In the genomic region with DNA sequence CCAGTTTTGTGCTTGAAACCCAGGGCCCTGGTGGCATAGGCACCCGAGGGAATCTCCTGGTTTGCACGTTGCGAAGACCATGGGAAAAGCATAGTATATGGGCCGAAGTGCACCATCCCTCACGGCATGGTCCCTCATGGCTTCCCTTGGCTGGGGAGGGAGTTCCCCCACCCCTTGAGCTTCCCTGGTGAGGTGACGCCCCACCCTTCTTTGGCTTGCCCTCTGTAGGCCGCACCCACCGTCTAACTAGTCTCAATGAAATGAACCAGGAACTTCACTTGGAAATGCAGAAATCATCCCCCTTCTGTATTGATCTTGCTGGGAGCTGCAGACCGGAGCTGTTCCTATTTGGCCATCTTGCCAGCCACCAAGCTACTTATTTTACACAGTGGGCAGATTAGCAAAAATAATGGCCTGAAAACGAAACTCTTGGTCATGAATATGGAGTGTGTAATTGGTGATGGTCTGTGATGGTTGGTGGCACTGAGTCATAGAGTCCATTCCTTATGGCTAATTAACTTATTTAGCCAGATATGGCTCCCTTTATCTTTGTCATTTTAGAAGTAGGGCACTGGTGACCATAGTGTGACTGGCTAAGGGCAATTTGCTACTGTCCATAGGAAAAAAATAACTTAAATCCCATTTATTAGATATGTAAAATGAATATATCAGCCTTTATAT, we compare ENCODE assay signal across 24 cellular contexts. TPM values are rescaled to one million over a fixed set of nuclear protein-coding genes. Genes with fewer than 3 reads are reported as not detected.
"Had no signal": no experiment of that assay in that cellular context is flagged by ENCODE, and none has a peak within 500 bp of the region (broad histone marks: within the 10 kb centered on the region; RNA-seq: fewer than 3 reads in every experiment).

No MANE protein-coding gene starts in this region.

- H3K4me2 ChIP-seq: SK-N-SH had no signal

- ATAC-seq: HepG2 had no signal

- H3K9me3 ChIP-seq: SK-N-SH had no signal

- H3K9ac ChIP-seq: SK-N-SH had no signal

- DNase-seq: KBM-7, MV-4-11, NCI-H1048, NCI-H1105, NCI-H1417, NCI-H1436 treated with DMSO at 0.1 percent for 48 hours, NCI-H1694, NCI-H187 treated with DMSO at 0.1 percent for 48 hours, NCI-H2029 treated with DMSO at 0.1 percent for 48 hours, NCI-H2107, NCI-H226, NCI-H446, NCI-H510A, NCI-H524 treated with DMSO at 0.1 percent for 48 hours, NCI-H69, NCI-H774, RPMI8226, SHP77, SK-N-SH had no signal

- FAIRE-seq: HepG2, RCC 7860 had no signal

RNA-seq across cellular contexts. Expression of a gene that starts 21.3 kb away (rescaled TPM):
- total RNA-seq: HepG2, MCF 10A, SK-MEL-5 had no signal
- polyA plus RNA-seq: HepG2, IgD-negative memory B cell had no signal
